ENCODE assay signal across 12 cellular contexts in genomic region chr10:60430017-60430416, GRCh38. TPM values are rescaled to one million over a fixed set of nuclear protein-coding genes. Genes with fewer than 3 reads are reported as not detected.
DNase-seq lines count a peak whose midpoint lies in the region; ATAC-seq, FAIRE-seq and TF ChIP-seq lines count a peak whose summit lies in the region.
"Had no signal": no experiment of that assay in that cellular context is flagged by ENCODE, and none has a peak within 500 bp of the region (broad histone marks: within the 10 kb centered on the region; RNA-seq: fewer than 3 reads in every experiment).

No MANE protein-coding gene starts in this region.

- ATAC-seq in SK-N-SH treated with all-trans-retinoic acid at 6 μM for 48 hours = peak; percentile 69
- no peak for ATAC-seq in GM21619 (IDR thresholded peaks at IDR 0.05; ENCODE audit: unreplicated experiment)
- ATAC-seq: Panc1 had no signal

- H3K4me3 ChIP-seq in fibroblast of mammary gland (ENCODE audit: control insufficient read depth, low read depth, low read length) = no peak overlapping the region

- no peak overlapping the region for H3K4me3 Mint-ChIP-seq in glutamatergic neuron (ENCODE audit: unreplicated experiment)
- H3K4me3 Mint-ChIP-seq: dendritic cell treated with granulocyte-macrophage colony-stimulating factor and Interleukin-4, amounts not matched to agents 40 ng/mL and 50 ng/mL, for 4 days; nephron had no signal

- peaks cover 13% of the 10 kb centered on the region for H3K4me1 Mint-ChIP-seq in glutamatergic neuron (ENCODE audit: low read depth, unreplicated experiment)

- no peaks in the 10 kb centered on the region for H3K27me3 Mint-ChIP-seq in glutamatergic neuron (ENCODE audit: unreplicated experiment)
- H3K27me3 Mint-ChIP-seq: dendritic cell treated with granulocyte-macrophage colony-stimulating factor and Interleukin-4, amounts not matched to agents 40 ng/mL and 50 ng/mL, for 4 days had no signal

- TF ChIP-seq CTCF in fibroblast of mammary gland (conservative IDR thresholded peaks at IDR 0.05; ENCODE audit: control insufficient read depth, insufficient read depth, low read depth, low read length) = no peak
- no peak for TF ChIP-seq CTCF in glutamatergic neuron (IDR thresholded peaks at IDR 0.05; ENCODE audit: partially characterized antibody, unreplicated experiment)

- no peak for FAIRE-seq in GM19239 (lab: Jason Lieb, UNC)

- DNase-seq in ELR (ENCODE audit: low read depth) = peak; percentile 61
- peak; percentile 87 for DNase-seq in fibroblast of mammary gland (ENCODE audit: low read depth)
- DNase-seq in renal cortical epithelial cell (ENCODE audit: low read depth) = peak; percentile 74
- no peak for DNase-seq in NCI-H2081 (lab: John Stamatoyannopoulos, UW)
- DNase-seq in glutamatergic neuron = no peak
- DNase-seq in GM19239 (ENCODE audit: insufficient read length, low spot score) = no peak
- DNase-seq: Calu3 had no signal

- H3K36me3 Mint-ChIP-seq in glutamatergic neuron (ENCODE audit: unreplicated experiment) = no peaks in the 10 kb centered on the region

- H3K27ac Mint-ChIP-seq in glutamatergic neuron (ENCODE audit: unreplicated experiment) = no peak overlapping the region
- H3K27ac Mint-ChIP-seq: dendritic cell treated with granulocyte-macrophage colony-stimulating factor and Interleukin-4, amounts not matched to agents 40 ng/mL and 50 ng/mL, for 4 days had no signal

- H3K9me3 Mint-ChIP-seq in glutamatergic neuron (ENCODE audit: unreplicated experiment) = no peaks in the 10 kb centered on the region
- H3K9me3 Mint-ChIP-seq: dendritic cell treated with granulocyte-macrophage colony-stimulating factor and Interleukin-4, amounts not matched to agents 40 ng/mL and 50 ng/mL, for 4 days; nephron had no signal

TF ChIP-seq in SK-N-SH treated with all-trans-retinoic acid at 6 μM for 48 hours, 23 proteins besides CTCF, POLR2A, EP300 and RAD21:
- TF ChIP-seq ZFP30 (CRISPR knock-in tag; IDR thresholded peaks at IDR 0.05) = no peak
- no peak for TF ChIP-seq PPARA (CRISPR knock-in tag; IDR thresholded peaks at IDR 0.05; ENCODE audit: borderline replicate concordance)
- 0 out of 2 replicates have a peak, but pooled peaks have one; percentile 17 for TF ChIP-seq CSDC2 (CRISPR knock-in tag; IDR thresholded peaks at IDR 0.05)
- TF ChIP-seq ESRRG (CRISPR knock-in tag; IDR thresholded peaks at IDR 0.05) = no peak

RNA-seq across cellular contexts. Expression of gene ANK3, which starts 40.3 kb away (rescaled TPM):
- total RNA-seq in renal cortical epithelial cell (18.8 and 68.6 TPM in 2 replicates), glutamatergic neuron (ENCODE audit: unreplicated experiment) (84.9 TPM)

Comparison
In these comparisons a context has a peak if more than half of its experiments do, and no peak if none do; other contexts are left out.
1. DNase-seq: peak in ELR (single experiment), fibroblast of mammary gland (single experiment) and renal cortical epithelial cell (single experiment); none in NCI-H2081 (0 of 2), glutamatergic neuron (single experiment) and GM19239 (single experiment).